In genomic region chr16:56372013-56372634, GRCh38 we compare ENCODE assay signal across 1 cellular context.
TF ChIP-seq lines count a peak whose summit lies in the region.

No MANE protein-coding gene starts in this region.

TF ChIP-seq in HEK293, 187 proteins besides CTCF, POLR2A, EP300 and RAD21 (continued from another document):
- TF ChIP-seq ZBTB11 (tag by site-specific recombination; conservative IDR thresholded peaks at IDR 0.05; ENCODE audit: low read depth) (no peak), ZBTB21 (tag by site-specific recombination; IDR thresholded peaks at IDR 0.05) (no peak), ZNF23 (tag by site-specific recombination; IDR thresholded peaks at IDR 0.05; ENCODE audit: borderline replicate concordance) (no peak), ZNF341 (tag by site-specific recombination; IDR thresholded peaks at IDR 0.05; ENCODE audit: low read depth) (no peak)
TF ChIP-seq in HEK293: peak in this region for 3.
